8 cellular contexts compared by ENCODE assay signal in genomic region chr15:99409097-99409473, GRCh38.
DNase-seq lines count a peak whose midpoint lies in the region; TF ChIP-seq lines count a peak whose summit lies in the region.

No MANE protein-coding gene starts in this region.

- no TSS peak for BruUV-seq in mammary epithelial cell (replicated peaks; lab: Mats Ljungman, UMichigan)

- H3K4me1 ChIP-seq in mammary epithelial cell (ENCODE audit: insufficient read depth, low read length) = peaks cover 14% of the 10 kb centered on the region

- H3K27ac ChIP-seq in mammary epithelial cell (ENCODE audit: insufficient read depth, low read depth, low read length) (no peak overlapping the region), temporal lobe (ENCODE audit: low read depth, low read length) (peak overlapping the region; percentile 30)

- in situ Hi-C loops in mammary epithelial cell (cut with MboI; ENCODE audit: low sequenced_read_pairs in 2 of 2) = loop anchor here in 1 of 2 donors (25.0 kb wide), 1 partner anchor 303 kb away; no protein-coding TSS in a partner anchor

- H3K4me3 ChIP-seq in AG09309 (ENCODE audit: control insufficient read depth, low read depth, low read length) = no peak overlapping the region
- no peak overlapping the region for H3K4me3 ChIP-seq in GM12864 (ENCODE audit: low read depth, low read length)
- no peak overlapping the region for H3K4me3 ChIP-seq in mammary epithelial cell (replicated peaks in 1 of 3; ENCODE audit: insufficient read depth in 1 of 3, low read depth in 2 of 3, low read length in 3 of 3)

- H3K9ac ChIP-seq in mammary epithelial cell (ENCODE audit: insufficient read depth, low read length) = no peak overlapping the region

- TF ChIP-seq CTCF in AG09309 (IDR thresholded peaks at IDR 0.05; ENCODE audit: control insufficient read depth, insufficient read depth, low read depth, low read length, missing control alignments) = peak; percentile 81
- peak; percentile 47 for TF ChIP-seq CTCF in GM12864 (IDR thresholded peaks at IDR 0.05; ENCODE audit: low read depth, low read length, missing control alignments)
- peak; percentile 57 to 92 for TF ChIP-seq CTCF in mammary epithelial cell (conservative IDR thresholded peaks at IDR 0.05 in 1 of 2, IDR thresholded peaks at IDR 0.05 in 1 of 2; ENCODE audit: extremely low read depth in 1 of 2, insufficient read depth in 1 of 2, low read depth in 1 of 2, low read length in 2 of 2)

- no peaks in the 10 kb centered on the region for H4K20me1 ChIP-seq in mammary epithelial cell (ENCODE audit: insufficient read depth, low read length)

- dilution Hi-C loops in mammary epithelial cell (cut with HindIII; ENCODE audit: low sequenced_read_pairs) = no loop called here

- WGBS in mammary epithelial cell (ENCODE audit: low coverage, missing lambda C conversion rate) = 33% methylated on average over 6 of the region's 10 CpGs

- no peaks in the 10 kb centered on the region for H3K79me2 ChIP-seq in mammary epithelial cell (ENCODE audit: insufficient read depth, low read length)

- intact Hi-C loops in mammary epithelial cell (cut with micrococcal nuclease) = loop anchor here (1.0 to 5.0 kb wide), 5 partner anchors 68 to 348 kb away; no protein-coding TSS in a partner anchor

- no peaks in the 10 kb centered on the region for H3K27me3 ChIP-seq in mammary epithelial cell (ENCODE audit: insufficient read depth, low read length)

- H2AFZ ChIP-seq in mammary epithelial cell (ENCODE audit: low read depth, low read length) = peak overlapping the region; percentile 6

- DNase-seq in AG09309 (ENCODE audit: low read depth) (peak; percentile 23), GM12864 (ENCODE audit: low read depth) (no peak), NCI-H2171 treated with DMSO at 0.1 percent for 48 hours (lab: John Stamatoyannopoulos, UW) (peak; percentile 32), mammary epithelial cell (peak; percentile 58), left kidney (ENCODE audit: low read depth, low spot score) (peak; percentile 66), NCI-H1436 treated with DMSO at 0.1 percent for 48 hours (lab: John Stamatoyannopoulos, UW) (no peak), T1000 (lab: John Stamatoyannopoulos, UW) (no peak)

- no peaks in the 10 kb centered on the region for H3K9me3 ChIP-seq in mammary epithelial cell (replicated peaks; ENCODE audit: insufficient read depth, low read length)

- H3K4me2 ChIP-seq in mammary epithelial cell (ENCODE audit: insufficient read depth, low read depth, low read length) = no peak overlapping the region

- H3K36me3 ChIP-seq in mammary epithelial cell (ENCODE audit: insufficient read depth, low read length) = no peaks in the 10 kb centered on the region

- CTCF ChIA-PET in mammary epithelial cell (lab: Charles Lee; ENCODE audit: low non-redundant PET) = interaction anchor here (0.6 to 1.5 kb wide), 4 partner anchors 16 to 295 kb away, joined by 3 to 24 read pairs (median 6); no protein-coding TSS in a partner anchor

Comparison
In these comparisons a context has a peak if more than half of its experiments do, and no peak if none do; other contexts are left out.
1. DNase-seq: peak in AG09309 (single experiment), NCI-H2171 treated with DMSO at 0.1 percent for 48 hours (single experiment), mammary epithelial cell (single experiment) and left kidney (single experiment); none in GM12864 (single experiment), NCI-H1436 treated with DMSO at 0.1 percent for 48 hours (single experiment) and T1000 (single experiment).
2. Peak in every context shown above with its lines, with median percentiles within 50 percentile points of each other: CTCF ChIP-seq.